Comparison of ENCODE assay signal across 8 cellular contexts in genomic region chr12:72271401-72271740, GRCh38. TPM values are rescaled to one million over a fixed set of nuclear protein-coding genes. Genes with fewer than 3 reads are reported as not detected.
DNase-seq lines count a peak whose midpoint lies in the region; ATAC-seq and TF ChIP-seq lines count a peak whose summit lies in the region.

No MANE protein-coding gene starts in this region.

- H3K27ac ChIP-seq in esophagus squamous epithelium (peak overlapping the region in 3 of 4 donors; percentile 38 to 73 (median 72)), neural cell (ENCODE audit: low read length) (peak overlapping the region; percentile 85)

- TF ChIP-seq CTCF in esophagus squamous epithelium (IDR thresholded peaks at IDR 0.05) (no peak), neural cell (IDR thresholded peaks at IDR 0.05; ENCODE audit: poor library complexity, severe bottlenecking) (peak; percentile 60)

- H3K36me3 ChIP-seq in NT2/D1 (ENCODE audit: insufficient read depth, insufficient read length, low read length) (no peaks in the 10 kb centered on the region), esophagus squamous epithelium (no peaks in the 10 kb centered on the region), neural cell (ENCODE audit: insufficient read depth, low read length) (no peaks in the 10 kb centered on the region)

- ATAC-seq in HG03095 (IDR thresholded peaks at IDR 0.05; ENCODE audit: unreplicated experiment) (no peak), GM19395 (IDR thresholded peaks at IDR 0.05; ENCODE audit: unreplicated experiment) (no peak)

- in situ Hi-C loops in G401 (cut with HindIII; ENCODE audit: low sequenced_read_pairs): no loop called here

- H3K27me3 ChIP-seq in NT2/D1 (ENCODE audit: insufficient read depth, insufficient read length) (peaks cover 46% of the 10 kb centered on the region), esophagus squamous epithelium (peaks cover 8 to 82% (median 10%) of the 10 kb centered on the region in 4 donors), neural cell (ENCODE audit: insufficient read depth, low read depth, low read length) (peaks cover 23% of the 10 kb centered on the region)

- TF ChIP-seq RAD21 in neural cell (conservative IDR thresholded peaks at IDR 0.05): peak; percentile 58

- intact Hi-C loops in esophagus squamous epithelium (cut with DNase I): no loop called here

- H3K4me2 ChIP-seq in neural cell (ENCODE audit: low read length): peak overlapping the region; percentile 75

- peak; percentile 81 for DNase-seq in G401 (ENCODE audit: low spot score)
- DNase-seq in NT2/D1 (ENCODE audit: low read depth, low spot score): peak; percentile 52
- no peak for DNase-seq in esophagus squamous epithelium (lab: John Stamatoyannopoulos, UW)
- DNase-seq in mucosa of gallbladder (ENCODE audit: low spot score): no peak
- DNase-seq in SW 1271 (lab: John Stamatoyannopoulos, UW): no peak

- H3K9me2 ChIP-seq in neural cell (ENCODE audit: insufficient read depth, low read length): no peaks in the 10 kb centered on the region

- 4% methylated on average over 14 of the region's 15 CpGs for WGBS in esophagus squamous epithelium, 2 donors

- peaks cover 48% of the 10 kb centered on the region for H3K79me2 ChIP-seq in neural cell (replicated peaks; ENCODE audit: insufficient read depth, low read length)

- no peak for TF ChIP-seq POLR2A in esophagus squamous epithelium (IDR thresholded peaks at IDR 0.05)

- peak overlapping the region; percentile 66 for H3K4me3 ChIP-seq in NT2/D1 (ENCODE audit: insufficient read length, low read depth)
- H3K4me3 ChIP-seq in esophagus squamous epithelium: peak overlapping the region; percentile 28 to 65 (median 52)
- H3K4me3 ChIP-seq in neural cell (ENCODE audit: low read length): peak overlapping the region; percentile 81

- H3K9ac ChIP-seq in NT2/D1 (ENCODE audit: insufficient read length, low read depth) (peak overlapping the region; percentile 89), neural cell (ENCODE audit: low read length) (peak overlapping the region; percentile 84)

- no peaks in the 10 kb centered on the region for H3F3A ChIP-seq in neural cell (ENCODE audit: insufficient read depth, low read length, poor library complexity, severe bottlenecking)

- H2AFZ ChIP-seq in neural cell (ENCODE audit: low read depth, low read length): peak overlapping the region; percentile 48

- H3K9me3 ChIP-seq in NT2/D1 (ENCODE audit: insufficient read depth, low read length) (no peaks in the 10 kb centered on the region), esophagus squamous epithelium (no peaks in the 10 kb centered on the region), neural cell (ENCODE audit: low read length) (no peaks in the 10 kb centered on the region)

- H3K4me1 ChIP-seq in NT2/D1 (ENCODE audit: insufficient read depth, insufficient read length) (peaks cover 4% of the 10 kb centered on the region), esophagus squamous epithelium (peaks cover 4 to 30% (median 14%) of the 10 kb centered on the region in 3 donors)

- H4K20me1 ChIP-seq in neural cell (ENCODE audit: insufficient read depth): no peaks in the 10 kb centered on the region

- TF ChIP-seq EP300 in neural cell (conservative IDR thresholded peaks at IDR 0.05; ENCODE audit: poor library complexity, severe bottlenecking): peak; percentile 37

TF ChIP-seq in neural cell, 6 proteins besides CTCF, POLR2A, EP300 and RAD21:
- TF ChIP-seq TAF1 (IDR thresholded peaks at IDR 0.05; ENCODE audit: low read depth) (no peak), MXI1 (conservative IDR thresholded peaks at IDR 0.05; ENCODE audit: poor library complexity, severe bottlenecking) (no peak), SMC3 (conservative IDR thresholded peaks at IDR 0.05; ENCODE audit: poor library complexity) (peak; percentile 61), EZH2 (IDR thresholded peaks at IDR 0.05; ENCODE audit: borderline replicate concordance, insufficient read depth, low read length, poor library complexity, severe bottlenecking) (no peak), POLR2AphosphoS5 (IDR thresholded peaks at IDR 0.05) (peak; percentile 55)
- TF ChIP-seq, protein P1, sequence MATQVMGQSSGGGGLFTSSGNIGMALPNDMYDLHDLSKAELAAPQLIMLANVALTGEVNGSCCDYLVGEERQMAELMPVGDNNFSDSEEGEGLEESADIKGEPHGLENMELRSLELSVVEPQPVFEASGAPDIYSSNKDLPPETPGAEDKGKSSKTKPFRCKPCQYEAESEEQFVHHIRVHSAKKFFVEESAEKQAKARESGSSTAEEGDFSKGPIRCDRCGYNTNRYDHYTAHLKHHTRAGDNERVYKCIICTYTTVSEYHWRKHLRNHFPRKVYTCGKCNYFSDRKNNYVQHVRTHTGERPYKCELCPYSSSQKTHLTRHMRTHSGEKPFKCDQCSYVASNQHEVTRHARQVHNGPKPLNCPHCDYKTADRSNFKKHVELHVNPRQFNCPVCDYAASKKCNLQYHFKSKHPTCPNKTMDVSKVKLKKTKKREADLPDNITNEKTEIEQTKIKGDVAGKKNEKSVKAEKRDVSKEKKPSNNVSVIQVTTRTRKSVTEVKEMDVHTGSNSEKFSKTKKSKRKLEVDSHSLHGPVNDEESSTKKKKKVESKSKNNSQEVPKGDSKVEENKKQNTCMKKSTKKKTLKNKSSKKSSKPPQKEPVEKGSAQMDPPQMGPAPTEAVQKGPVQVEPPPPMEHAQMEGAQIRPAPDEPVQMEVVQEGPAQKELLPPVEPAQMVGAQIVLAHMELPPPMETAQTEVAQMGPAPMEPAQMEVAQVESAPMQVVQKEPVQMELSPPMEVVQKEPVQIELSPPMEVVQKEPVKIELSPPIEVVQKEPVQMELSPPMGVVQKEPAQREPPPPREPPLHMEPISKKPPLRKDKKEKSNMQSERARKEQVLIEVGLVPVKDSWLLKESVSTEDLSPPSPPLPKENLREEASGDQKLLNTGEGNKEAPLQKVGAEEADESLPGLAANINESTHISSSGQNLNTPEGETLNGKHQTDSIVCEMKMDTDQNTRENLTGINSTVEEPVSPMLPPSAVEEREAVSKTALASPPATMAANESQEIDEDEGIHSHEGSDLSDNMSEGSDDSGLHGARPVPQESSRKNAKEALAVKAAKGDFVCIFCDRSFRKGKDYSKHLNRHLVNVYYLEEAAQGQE (IDR thresholded peaks at IDR 0.05; ENCODE audit: borderline replicate concordance): peak; percentile 71

RNA-seq across cellular contexts. Expression of gene TRHDE, which starts 0.8 kb away (rescaled TPM):
- not detected in 2 replicates for total RNA-seq in G401 (2014; rRNA removed; shearing (Covaris generic))
- total RNA-seq in esophagus squamous epithelium (under 1 TPM in 3 of 4 donors, not detected in 1; under 0.01 to 0.95 (median 0.50) TPM), mucosa of gallbladder (6.9 TPM)
- 14.7 and 20.6 TPM in 2 replicates for polyA plus RNA-seq in neural cell
- 89.9 and 96.2 TPM in 2 replicates for polyA minus RNA-seq in neural cell

Comparison
In these comparisons a context has a peak if more than half of its experiments do, and no peak if none do; other contexts are left out.
1. DNase-seq: peak in G401 (single experiment) and NT2/D1 (single experiment); none in esophagus squamous epithelium (single experiment), mucosa of gallbladder (single experiment) and SW 1271 (0 of 2).
2. Peak in every context shown above with its lines, with median percentiles within 50 percentile points of each other: H3K4me3 ChIP-seq.